Comparison of ENCODE assay signal across 13 cellular contexts in genomic region chr10:50603151-50603850, GRCh38. TPM values are rescaled to one million over a fixed set of nuclear protein-coding genes. Genes with fewer than 3 reads are reported as not detected.
DNase-seq lines count a peak whose midpoint lies in the region; ATAC-seq and TF ChIP-seq lines count a peak whose summit lies in the region.
"Had no signal": no experiment of that assay in that cellular context is flagged by ENCODE, and none has a peak within 500 bp of the region (broad histone marks: within the 10 kb centered on the region; RNA-seq: fewer than 3 reads in every experiment).

No MANE protein-coding gene starts in this region.

- H3K4me3 ChIP-seq in GM23248 (peak overlapping the region; percentile 36; the same call in 1 of the 2 replicates), PC-3 (ENCODE audit: low read length) (no peak overlapping the region), esophagus squamous epithelium (no peak overlapping the region), smooth muscle cell (no peak overlapping the region)
- H3K4me3 ChIP-seq: coronary artery had no signal

- peak overlapping the region; percentile 64 for H3K4me2 ChIP-seq in GM23248 (ENCODE audit: unreplicated experiment)
- peak overlapping the region; percentile 66 for H3K4me2 ChIP-seq in PC-3 (ENCODE audit: low read length)
- peak overlapping the region; percentile 28 for H3K4me2 ChIP-seq in smooth muscle cell

- H3K27me3 ChIP-seq in GM23248 (replicated peaks; ENCODE audit: insufficient read depth) (no peaks in the 10 kb centered on the region), PC-3 (ENCODE audit: low read length) (no peaks in the 10 kb centered on the region), esophagus squamous epithelium (no peaks in the 10 kb centered on the region), smooth muscle cell (ENCODE audit: low read depth) (no peaks in the 10 kb centered on the region)

- H4K20me1 ChIP-seq in GM23248 (ENCODE audit: insufficient read depth) (no peaks in the 10 kb centered on the region), PC-3 (ENCODE audit: low read length) (peaks cover 27% of the 10 kb centered on the region), smooth muscle cell (ENCODE audit: low read depth) (peaks cover 60% of the 10 kb centered on the region)

- H3F3A ChIP-seq in GM23248 (ENCODE audit: insufficient read depth) (peaks cover 61% of the 10 kb centered on the region), PC-3 (ENCODE audit: low read length, unreplicated experiment) (peaks cover 25% of the 10 kb centered on the region), smooth muscle cell (ENCODE audit: low read depth) (peaks cover 15% of the 10 kb centered on the region)

- H3K27ac ChIP-seq in GM23248, result 0 out of 2 replicates have a peak overlapping the region, but pooled peaks have one; percentile 65
- H3K27ac ChIP-seq in PC-3 (ENCODE audit: low read length), result no peak overlapping the region
- H3K27ac ChIP-seq in esophagus squamous epithelium, result peak overlapping the region in 3 of 4 donors; percentile 0 to 59 (median 48)
- no peak overlapping the region for H3K27ac ChIP-seq in smooth muscle cell (ENCODE audit: low read depth)

- H3K4me1 ChIP-seq in GM23248 (ENCODE audit: insufficient read depth) (peaks cover 59% of the 10 kb centered on the region), PC-3 (ENCODE audit: insufficient read depth, low read length) (peaks cover 84% of the 10 kb centered on the region), esophagus squamous epithelium (peaks cover 17 to 93% (median 63%) of the 10 kb centered on the region in 3 donors), smooth muscle cell (ENCODE audit: low read depth) (peaks cover 16% of the 10 kb centered on the region)

- H3K36me3 ChIP-seq in GM23248 (ENCODE audit: low read depth) (no peaks in the 10 kb centered on the region), PC-3 (ENCODE audit: low read depth, low read length) (no peaks in the 10 kb centered on the region), esophagus squamous epithelium (no peaks in the 10 kb centered on the region), smooth muscle cell (ENCODE audit: low read depth) (no peaks in the 10 kb centered on the region)

- H3K9me2 ChIP-seq in GM23248 (ENCODE audit: insufficient read depth) (no peaks in the 10 kb centered on the region), PC-3 (replicated peaks; ENCODE audit: low read length) (no peaks in the 10 kb centered on the region)

- in situ Hi-C loops in GM23248 (cut with MboI), result no loop called here

- H3K9ac ChIP-seq in GM23248, result no peak overlapping the region
- no peak overlapping the region for H3K9ac ChIP-seq in PC-3 (ENCODE audit: low read length)
- H3K9ac ChIP-seq in smooth muscle cell (ENCODE audit: low read depth), result no peak overlapping the region

- H3K9me3 ChIP-seq in GM23248 (ENCODE audit: low read depth) (no peaks in the 10 kb centered on the region), PC-3 (ENCODE audit: low read length) (no peaks in the 10 kb centered on the region), esophagus squamous epithelium (no peaks in the 10 kb centered on the region), smooth muscle cell (replicated peaks; ENCODE audit: low read depth) (no peaks in the 10 kb centered on the region)

- TF ChIP-seq CTCF in PC-3 (conservative IDR thresholded peaks at IDR 0.05; ENCODE audit: low read depth, low read length), result no peak
- TF ChIP-seq CTCF in esophagus squamous epithelium (IDR thresholded peaks at IDR 0.05), result no peak
- no peak for TF ChIP-seq CTCF in smooth muscle cell (IDR thresholded peaks at IDR 0.05; ENCODE audit: borderline replicate concordance, insufficient read depth, poor library complexity, severe bottlenecking)

- 87 to 91% methylated on average over 6 of the region's 6 CpGs for WGBS in GM23248 (ENCODE audit: low coverage in 1 of 2, low lambda C conversion rate in 2 of 2, missing lambda C conversion rate in 2 of 2), 2 experiments
- WGBS in esophagus squamous epithelium, 2 donors, result 55 to 72% methylated on average over 6 of the region's 6 CpGs
- 92% methylated on average over 6 of the region's 6 CpGs for WGBS in smooth muscle cell (ENCODE audit: low lambda C conversion rate)

- no peak for ATAC-seq in PC-3
- ATAC-seq in GM18519 (IDR thresholded peaks at IDR 0.05; ENCODE audit: low FRiP score, unreplicated experiment), result no peak
- ATAC-seq: activated CD4-positive, alpha-beta T cell treated with anti-CD3 and anti-CD28 coated beads for 36 hours had no signal

- H3K79me2 ChIP-seq in GM23248 (ENCODE audit: insufficient read depth) (peaks cover 34% of the 10 kb centered on the region), PC-3 (ENCODE audit: low read length) (peaks cover 59% of the 10 kb centered on the region), smooth muscle cell (ENCODE audit: low read depth) (peaks cover 2% of the 10 kb centered on the region)

- no peak for TF ChIP-seq POLR2A in esophagus squamous epithelium (IDR thresholded peaks at IDR 0.05)

- intact Hi-C loops in PC-3 (cut with micrococcal nuclease), result no loop called here
- intact Hi-C loops in esophagus squamous epithelium (cut with DNase I), result no loop called here

- POLR2A ChIA-PET in PC-3 (lab: Charles Lee; ENCODE audit: unreplicated experiment), result no interaction called here

- CTCF ChIA-PET in PC-3 (lab: Charles Lee), result no interaction called here

- H2AFZ ChIP-seq in GM23248 (no peak overlapping the region), PC-3 (ENCODE audit: low read length) (no peak overlapping the region), smooth muscle cell (ENCODE audit: low read depth) (no peak overlapping the region)

- DNase-seq in GM23248 (peak; percentile 8), PC-3 (no peak), esophagus squamous epithelium (lab: John Stamatoyannopoulos, UW) (no peak), smooth muscle cell (lab: John Stamatoyannopoulos, UW; ENCODE audit: unreplicated experiment) (no peak), SKM-1 (lab: John Stamatoyannopoulos, UW; ENCODE audit: unreplicated experiment) (no peak)
- DNase-seq in stimulated activated CD8-positive, alpha-beta memory T cell treated with anti-CD3 and anti-CD28 coated beads, Interleukin-4, amount 100 ng/mL, for 48 hours, result no peak
- DNase-seq: activated CD4-positive, alpha-beta T cell treated with anti-CD3 and anti-CD28 coated beads for 36 hours; C1 segment of cervical spinal cord; NCI-H146; stimulated activated CD4-positive, alpha-beta T cell treated with anti-CD3 and anti-CD28 coated beads, Interleukin-12 subunit alpha, Interleukin-12 subunit beta, amount 100 ng/mL, for 4 hours; trophoblast cell had no signal

- no TSS peak for BruUV-seq in PC-3 (replicated peaks; lab: Mats Ljungman, UMichigan)

RNA-seq across cellular contexts. Expression of gene SGMS1, which starts 20.5 kb away (rescaled TPM):
- 53.6 and 71.3 TPM in 2 replicates for total RNA-seq in GM23248 (2014; rRNA removed; shearing (Covaris generic))
- polyA plus RNA-seq in GM23248 (2016; fragmentation: Nextera tagmentation; extraction: Ambion mirVana) (22.7 and 25.1 TPM in 2 replicates), smooth muscle cell (3.9 and 4.0 TPM in 2 replicates)
- total RNA-seq in PC-3 (2014; rRNA removed) (61.4 and 68.2 TPM in 2 replicates), esophagus squamous epithelium (10 to 100 TPM; 39.4 to 64.1 (median 54.9) TPM), smooth muscle cell (14.3 and 20.6 TPM in 2 replicates)

Comparison
In these comparisons a context has a peak if more than half of its experiments do, and no peak if none do; other contexts are left out.
1. H3K27ac ChIP-seq: peak in GM23248 (single experiment) and esophagus squamous epithelium (3 of 4); none in PC-3 (single experiment) and smooth muscle cell (single experiment).
2. Peak in every context shown above with its lines, with median percentiles within 50 percentile points of each other: H3K4me2 ChIP-seq.